ENCODE assay signal across 15 cellular contexts in the genomic region with DNA sequence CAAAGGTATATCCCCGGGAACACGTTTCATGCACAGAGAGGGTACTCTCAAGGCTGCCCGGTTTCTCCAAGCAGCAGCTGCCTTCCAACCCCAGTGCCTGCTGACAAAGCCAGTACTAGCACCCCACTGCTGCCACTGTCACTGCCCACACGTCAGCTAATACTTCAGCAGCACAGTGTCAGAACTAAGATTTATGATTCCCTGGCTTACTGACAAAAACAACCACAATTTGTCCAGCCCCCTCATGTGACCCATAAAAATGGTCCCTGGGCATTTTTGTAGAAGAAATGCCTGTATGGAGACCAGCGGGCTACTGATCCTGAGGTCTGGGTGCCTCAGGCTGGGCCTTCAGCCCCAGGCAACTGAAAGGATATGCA. TPM values are rescaled to one million over a fixed set of nuclear protein-coding genes. Genes with fewer than 3 reads are reported as not detected.
DNase-seq lines count a peak whose midpoint lies in the region; ATAC-seq and TF ChIP-seq lines count a peak whose summit lies in the region.
"Had no signal": no experiment of that assay in that cellular context is flagged by ENCODE, and none has a peak within 500 bp of the region (broad histone marks: within the 10 kb centered on the region; RNA-seq: fewer than 3 reads in every experiment).

No MANE protein-coding gene starts in this region.

- no peak overlapping the region for H4K5ac ChIP-seq in IMR-90 (ENCODE audit: low read depth, low read length)

- H3K56ac ChIP-seq in IMR-90 (ENCODE audit: extremely low read depth, insufficient read depth, low read length), result no peak overlapping the region

- H3K36me3 ChIP-seq in IMR-90 (ENCODE audit: control insufficient read depth, insufficient read depth, low read length) (peaks cover 4% of the 10 kb centered on the region; the same call in 1 of the 2 replicates), OCI-LY7 (ENCODE audit: insufficient read depth, low read length) (peaks cover 4% of the 10 kb centered on the region; the same call in 1 of the 2 replicates)
- H3K36me3 ChIP-seq: BE2C, MG63 had no signal

- H2BK15ac ChIP-seq in IMR-90 (ENCODE audit: low read depth, low read length), result no peak overlapping the region

- DNase-seq in CD14-positive monocyte (ENCODE audit: low spot score) (no peak), IMR-90 (no peak), naive B cell (no peak), Calu3 (no peak), OCI-LY7 (ENCODE audit: low spot score) (no peak), AG08395 (ENCODE audit: low spot score) (no peak)
- DNase-seq: BE2C, foreskin keratinocyte, MG63, T-helper 9 cell had no signal

- TF ChIP-seq POLR2A in IMR-90 (IDR thresholded peaks at IDR 0.05; ENCODE audit: low read depth, low read length), result no peak

- peak overlapping the region; percentile 47 for H2AK9ac ChIP-seq in IMR-90 (replicated peaks; ENCODE audit: low read depth, low read length, poor library complexity)

- POLR2A ChIA-PET in IMR-90 (lab: Charles Lee; ENCODE audit: unreplicated experiment), result no interaction called here
- POLR2A ChIA-PET in OCI-LY7 (lab: Charles Lee), result no interaction called here

- BruUV-seq in IMR-90 (replicated peaks; lab: Mats Ljungman, UMichigan), result no TSS peak
- no TSS peak for BruUV-seq in Calu3 (replicated peaks; lab: Mats Ljungman, UMichigan)
- BruUV-seq in OCI-LY7 (replicated peaks; lab: Mats Ljungman, UMichigan), result no TSS peak

- H3K4ac ChIP-seq in IMR-90 (ENCODE audit: low read depth, low read length), result no peak overlapping the region

- peaks cover 37 to 40% of the 10 kb centered on the region in 2 donors for H3K36me3 Mint-ChIP-seq in CD14-positive monocyte
- peaks cover 20% of the 10 kb centered on the region for H3K36me3 Mint-ChIP-seq in brain
- H3K36me3 Mint-ChIP-seq in naive B cell, result peaks cover 4 to 8% of the 10 kb centered on the region in 2 donors
- H3K36me3 Mint-ChIP-seq in Calu3 (ENCODE audit: insufficient read depth, unreplicated experiment), result peaks cover 16% of the 10 kb centered on the region

- H3K4me1 ChIP-seq in IMR-90 (ENCODE audit: control insufficient read depth, insufficient read depth, low read length) (peaks cover 8% of the 10 kb centered on the region; the same call in 1 of the 2 replicates), OCI-LY7 (ENCODE audit: insufficient read depth, low read length, poor library complexity, severe bottlenecking) (peaks cover 6% of the 10 kb centered on the region)

- H3K79me1 ChIP-seq in IMR-90 (ENCODE audit: low read depth in 1 of 2, low read length in 2 of 2), result peaks cover 4 to 35% of the 10 kb centered on the region in 2 experiments; a peak in 3 of 4 replicates

- H4K20me1 ChIP-seq in IMR-90 (ENCODE audit: insufficient read depth, low read length) (no peaks in the 10 kb centered on the region), OCI-LY7 (ENCODE audit: insufficient read depth, low read length) (no peaks in the 10 kb centered on the region)

- in situ Hi-C loops in IMR-90 (cut with MboI; ENCODE audit: low sequenced_read_pairs), result no loop called here

- no peaks in the 10 kb centered on the region for H3K9me2 ChIP-seq in OCI-LY7 (ENCODE audit: insufficient read depth, low read length)

- no peak overlapping the region for H4K8ac ChIP-seq in IMR-90 (ENCODE audit: low read depth in 2 of 2, low read length in 2 of 2)

- dilution Hi-C loops in IMR-90 (cut with HindIII; ENCODE audit: low sequenced_read_pairs, unreplicated experiment), result no loop called here

- H3K9me3 Mint-ChIP-seq in CD14-positive monocyte (no peaks in the 10 kb centered on the region), brain (no peaks in the 10 kb centered on the region), naive B cell (no peaks in the 10 kb centered on the region), Calu3 (ENCODE audit: low read depth, unreplicated experiment) (no peaks in the 10 kb centered on the region)
- H3K9me3 Mint-ChIP-seq: activated naive CD4-positive, alpha-beta T cell treated with anti-CD3 and anti-CD28 coated beads, Interleukin-2, amount 50 U/mL, for 24 hours had no signal

- H3K23ac ChIP-seq in IMR-90 (ENCODE audit: low read depth, low read length), result no peak overlapping the region

- intact Hi-C loops in CD14-positive monocyte (cut with micrococcal nuclease), result loop anchor here in 1 of 2 donors (5.0 kb wide), 1 partner anchor 56 kb away; no protein-coding TSS in a partner anchor
- intact Hi-C loops in IMR-90 (cut with micrococcal nuclease), result no loop called here
- intact Hi-C loops in Calu3 (cut with micrococcal nuclease; ENCODE audit: unreplicated experiment), result no loop called here
- intact Hi-C loops in OCI-LY7 (cut with micrococcal nuclease; ENCODE audit: unreplicated experiment), result no loop called here

- H3K79me2 ChIP-seq in OCI-LY7 (ENCODE audit: insufficient read depth, low read depth, low read length), result no peaks in the 10 kb centered on the region

- peaks cover 47% of the 10 kb centered on the region for H3K4me1 Mint-ChIP-seq in CD14-positive monocyte
- peaks cover 43% of the 10 kb centered on the region for H3K4me1 Mint-ChIP-seq in brain
- H3K4me1 Mint-ChIP-seq in naive B cell, result peaks cover 32 to 65% (median 57%) of the 10 kb centered on the region in 3 donors
- H3K4me1 Mint-ChIP-seq in Calu3 (ENCODE audit: low read depth, unreplicated experiment), result peaks cover 16% of the 10 kb centered on the region

- H3K14ac ChIP-seq in IMR-90 (replicated peaks; ENCODE audit: low read depth, low read length), result no peak overlapping the region

- H4K91ac ChIP-seq in IMR-90 (ENCODE audit: insufficient read depth, low read depth, low read length), result no peak overlapping the region

- H2AK5ac ChIP-seq in IMR-90 (ENCODE audit: low read depth, low read length), result no peak overlapping the region

- no peak overlapping the region for H3K9ac ChIP-seq in IMR-90 (ENCODE audit: low read depth, low read length)

- H3K4me2 ChIP-seq in IMR-90 (ENCODE audit: low read depth, low read length) (no peak overlapping the region), OCI-LY7 (ENCODE audit: low read length) (no peak overlapping the region)

- no peaks in the 10 kb centered on the region for H3K27me3 ChIP-seq in IMR-90 (ENCODE audit: control insufficient read depth, insufficient read depth, low read length)
- H3K27me3 ChIP-seq: BE2C, foreskin keratinocyte, MG63 had no signal

- peaks cover 16% of the 10 kb centered on the region for H3K9me1 ChIP-seq in IMR-90 (ENCODE audit: insufficient read depth, low read length)

- no peak overlapping the region for H3K18ac ChIP-seq in IMR-90 (ENCODE audit: low read depth, low read length)

- no peak overlapping the region for H3K4me3 ChIP-seq in IMR-90 (ENCODE audit: insufficient read depth, low read depth, low read length)
- H3K4me3 ChIP-seq in OCI-LY7 (ENCODE audit: low read depth, low read length, poor library complexity, severe bottlenecking), result no peak overlapping the region
- H3K4me3 ChIP-seq: MG63 had no signal

- H3K27ac ChIP-seq in IMR-90 (ENCODE audit: insufficient read depth, low read length) (no peak overlapping the region), OCI-LY7 (ENCODE audit: low read depth, low read length, poor library complexity, severe bottlenecking) (no peak overlapping the region)
- H3K27ac ChIP-seq: foreskin keratinocyte had no signal

- ATAC-seq in IMR-90 (ENCODE audit: low read depth) (no peak), naive B cell (ENCODE audit: low read depth in 2 of 2) (no peak), HG02870 (IDR thresholded peaks at IDR 0.05; ENCODE audit: unreplicated experiment) (no peak)
- ATAC-seq: foreskin keratinocyte had no signal

- H2AFZ ChIP-seq in IMR-90 (replicated peaks; ENCODE audit: low read length, poor library complexity) (no peak overlapping the region), OCI-LY7 (ENCODE audit: low read length) (no peak overlapping the region)

- H2BK20ac ChIP-seq in IMR-90 (ENCODE audit: low read depth, low read length), result no peak overlapping the region

- TF ChIP-seq CTCF in CD14-positive monocyte (IDR thresholded peaks at IDR 0.05), result no peak
- no peak for TF ChIP-seq CTCF in IMR-90 (conservative IDR thresholded peaks at IDR 0.05; ENCODE audit: low read depth, low read length)
- no peak for TF ChIP-seq CTCF in brain (conservative IDR thresholded peaks at IDR 0.05)
- no peak for TF ChIP-seq CTCF in Calu3 (IDR thresholded peaks at IDR 0.05; ENCODE audit: unreplicated experiment)
- no peak for TF ChIP-seq CTCF in OCI-LY7 (conservative IDR thresholded peaks at IDR 0.05; ENCODE audit: low read length)

- H3K27ac Mint-ChIP-seq in CD14-positive monocyte (peak overlapping the region; percentile 74 to 98 (median 79)), brain (peak overlapping the region in 4 of 5 experiments; percentile 7 to 59 (median 22)), naive B cell (peak overlapping the region in 4 of 6 donors; percentile 3 to 66 (median 32)), Calu3 (ENCODE audit: unreplicated experiment) (no peak overlapping the region)
- H3K27ac Mint-ChIP-seq: activated naive CD4-positive, alpha-beta T cell treated with anti-CD3 and anti-CD28 coated beads, Interleukin-2, amount 50 U/mL, for 24 hours had no signal

- TF ChIP-seq RAD21 in IMR-90 (IDR thresholded peaks at IDR 0.05; ENCODE audit: low read length), result no peak

- no peak overlapping the region for H2BK120ac ChIP-seq in IMR-90 (ENCODE audit: low read depth, low read length)

- CTCF ChIA-PET in IMR-90 (lab: Yijun Ruan, JAX) (no interaction called here), Calu3 (lab: Charles Lee) (no interaction called here), OCI-LY7 (lab: Charles Lee; ENCODE audit: unreplicated experiment) (no interaction called here)

- H3K27me3 Mint-ChIP-seq in CD14-positive monocyte (ENCODE audit: low read depth in 3 of 3) (peaks cover 0 to 5% (median 1%) of the 10 kb centered on the region in 3 donors), brain (peaks cover 3% of the 10 kb centered on the region), naive B cell (no peaks in the 10 kb centered on the region), Calu3 (ENCODE audit: unreplicated experiment) (no peaks in the 10 kb centered on the region)
- H3K27me3 Mint-ChIP-seq: activated naive CD4-positive, alpha-beta T cell treated with anti-CD3 and anti-CD28 coated beads, Interleukin-2, amount 50 U/mL, for 24 hours had no signal

- no CpG with 5 or more reads among the region's 5 CpGs for WGBS in IMR-90 (ENCODE audit: extremely low coverage in 2 of 2, insufficient read length in 1 of 2), 2 experiments

- H3K9me3 ChIP-seq in IMR-90 (ENCODE audit: control insufficient read depth, insufficient read depth, low read length) (no peaks in the 10 kb centered on the region), OCI-LY7 (ENCODE audit: low read length) (no peaks in the 10 kb centered on the region)
- H3K9me3 ChIP-seq: BE2C, MG63 had no signal

- H3K4me3 Mint-ChIP-seq in CD14-positive monocyte (peak overlapping the region; percentile 42 to 82), brain (peak overlapping the region; percentile 29 to 83 (median 56)), naive B cell (peak overlapping the region in 5 of 8 donors; percentile 13 to 98 (median 55)), Calu3 (ENCODE audit: low read depth, unreplicated experiment) (no peak overlapping the region)

- no peak overlapping the region for H2BK5ac ChIP-seq in IMR-90 (ENCODE audit: low read depth, low read length, poor library complexity, severe bottlenecking)

RNA-seq across cellular contexts. Expression of gene WDR91, which starts 2.9 kb away (rescaled TPM):
- 1 to 10 TPM; 2.5 to 3.9 TPM for polyA plus RNA-seq in CD14-positive monocyte
- total RNA-seq in IMR-90 (2012; rRNA removed), result 5.2 and 6.4 TPM in 2 replicates
- 10.3 and 10.6 TPM in 2 replicates for polyA plus RNA-seq in IMR-90 (2012; rRNA removed)
- polyA plus RNA-seq in IMR-90 (2012; cell fraction: cytosol; rRNA removed), result 4.0 and 5.4 TPM in 2 replicates
- polyA plus RNA-seq in IMR-90 (2012; cell fraction: nucleus; rRNA removed; ENCODE audit: low replicate concordance), result 33.6 and 39.3 TPM in 2 replicates
- 8.0 TPM for polyA plus RNA-seq in brain (ENCODE audit: insufficient read depth, low read depth, low replicate concordance)
- polyA plus RNA-seq in naive B cell (ENCODE audit: low read depth in 6 of 6), result 1 to 10 TPM; 2.3 to 5.8 (median 4.5) TPM
- 21.2 and 24.3 TPM in 2 replicates for total RNA-seq in Calu3 (2022)
- 12.5 and 13.6 TPM in 2 replicates for total RNA-seq in OCI-LY7 (2014; rRNA removed; shearing (Covaris generic))
- total RNA-seq in OCI-LY7 (2022), result 17.1 and 24.7 TPM in 2 replicates

RNA-seq across cellular contexts. Expression of gene STRA8, which starts 25.2 kb away (rescaled TPM):
- polyA plus RNA-seq in CD14-positive monocyte (not detected), IMR-90 (2012; rRNA removed) (not detected in 2 replicates), brain (ENCODE audit: insufficient read depth, low read depth, low replicate concordance) (not detected), naive B cell (ENCODE audit: low read depth in 6 of 6) (not detected)
- total RNA-seq in IMR-90 (2012; rRNA removed) (not detected in 2 replicates), Calu3 (2022) (not detected in 2 replicates), OCI-LY7 (2022) (not detected in 2 replicates)
- not detected in 2 replicates for polyA plus RNA-seq in IMR-90 (2012; cell fraction: cytosol; rRNA removed)
- polyA plus RNA-seq in IMR-90 (2012; cell fraction: nucleus; rRNA removed; ENCODE audit: low replicate concordance), result not detected in 2 replicates
- total RNA-seq in OCI-LY7 (2014; rRNA removed; shearing (Covaris generic)), result not detected in 2 replicates
- total RNA-seq: foreskin keratinocyte, osteocyte had no signal
- polyA plus RNA-seq: foreskin keratinocyte, keratinocyte had no signal

RNA-seq across cellular contexts. Expression of gene CYREN, which starts 37.9 kb away (rescaled TPM):
- polyA plus RNA-seq in CD14-positive monocyte (10 to 100 TPM; 40.1 to 47.4 TPM), IMR-90 (2012; rRNA removed) (24.2 and 29.2 TPM in 2 replicates), brain (ENCODE audit: insufficient read depth, low read depth, low replicate concordance) (23.3 TPM), naive B cell (ENCODE audit: low read depth in 6 of 6) (10 to 100 TPM; 35.4 to 64.0 (median 48.9) TPM)
- total RNA-seq in IMR-90 (2012; rRNA removed) (26.5 and 33.1 TPM in 2 replicates), Calu3 (2022) (84.8 and 89.0 TPM in 2 replicates), OCI-LY7 (2022) (81.9 and 85.0 TPM in 2 replicates)
- 20.1 and 21.8 TPM in 2 replicates for polyA plus RNA-seq in IMR-90 (2012; cell fraction: cytosol; rRNA removed)
- 13.8 and 18.6 TPM in 2 replicates for polyA plus RNA-seq in IMR-90 (2012; cell fraction: nucleus; rRNA removed; ENCODE audit: low replicate concordance)
- 64.0 and 69.4 TPM in 2 replicates for total RNA-seq in OCI-LY7 (2014; rRNA removed; shearing (Covaris generic))
